In the genomic region with DNA sequence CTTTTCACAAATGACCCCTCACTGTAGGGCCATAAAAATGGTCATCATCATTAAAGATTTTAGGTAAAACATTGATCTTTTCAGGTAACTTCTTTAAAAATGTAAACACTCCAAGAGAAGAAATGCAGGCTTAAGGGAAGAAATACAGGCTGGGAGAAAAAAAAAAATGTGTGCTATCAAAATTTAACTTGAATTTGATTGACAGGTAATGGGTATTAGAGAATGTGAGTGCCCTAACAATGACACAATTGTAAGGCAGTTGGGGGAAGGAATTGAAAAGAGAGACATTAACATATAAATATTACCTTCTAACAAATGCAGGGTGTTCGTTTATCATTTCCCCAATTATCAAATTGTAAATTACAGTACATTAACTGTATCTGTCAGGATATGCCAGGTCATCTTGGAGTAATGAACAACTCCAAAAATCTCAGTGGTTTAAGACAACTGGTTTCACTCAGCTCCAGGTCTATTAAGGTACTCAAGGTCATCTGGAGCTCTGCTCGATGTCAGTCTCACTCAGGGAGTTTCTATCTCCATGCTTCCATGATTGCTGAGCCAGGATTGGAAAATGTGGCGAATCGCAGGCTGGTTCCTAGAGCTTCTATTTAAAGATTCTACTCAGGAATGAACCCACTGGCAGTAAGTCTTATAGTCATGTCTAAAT, we compare ENCODE assay signal across 17 cellular contexts. TPM values are rescaled to one million over a fixed set of nuclear protein-coding genes. Genes with fewer than 3 reads are reported as not detected.
"Had no signal": no experiment of that assay in that cellular context is flagged by ENCODE, and none has a peak within 500 bp of the region (broad histone marks: within the 10 kb centered on the region; RNA-seq: fewer than 3 reads in every experiment).

No MANE protein-coding gene starts in this region.

- FAIRE-seq: kidney had no signal

- H3K4me2 ChIP-seq: hepatocyte had no signal

- H3K4me1 ChIP-seq: colonic mucosa, foreskin keratinocyte, suprapubic skin, thyroid gland had no signal

- H3K4me3 ChIP-seq: colonic mucosa, esophagus squamous epithelium, hepatocyte, suprapubic skin, thyroid gland, upper lobe of left lung, vagina had no signal

- H2AFZ ChIP-seq: hepatocyte had no signal

- H3K27me3 ChIP-seq: colonic mucosa, esophagus squamous epithelium, foreskin keratinocyte, hepatocyte, suprapubic skin, thyroid gland, upper lobe of left lung, vagina had no signal

- H3K36me3 ChIP-seq: colonic mucosa, suprapubic skin, thyroid gland, vagina had no signal

- DNase-seq: colonic mucosa; dermis blood vessel endothelial cell; esophagus squamous epithelium; foreskin keratinocyte; kidney; left colon; natural killer cell; posterior cingulate gyrus; stimulated activated CD4-positive, alpha-beta T cell treated with anti-CD3 and anti-CD28 coated beads, Interleukin-4, amount 100 ng/mL, for 1 hour; stimulated activated CD8-positive, alpha-beta memory T cell treated with anti-CD3 and anti-CD28 coated beads, Interleukin-4, amount 100 ng/mL, for 48 hours; stimulated activated naive CD8-positive, alpha-beta T cell treated with anti-CD3 and anti-CD28 coated beads, Interleukin-15, Interleukin-2, amounts not matched to agents 100 U/mL and 50 U/mL, for 24 hours; thyroid gland; upper lobe of left lung had no signal

- H3K9me3 ChIP-seq: colonic mucosa, esophagus squamous epithelium, suprapubic skin, thyroid gland, upper lobe of left lung, vagina had no signal

- ATAC-seq: foreskin keratinocyte; left colon; natural killer cell; stimulated activated effector memory CD8-positive, alpha-beta T cell treated with anti-CD3 and anti-CD28 coated beads, Interleukin-12 subunit alpha, Interleukin-12 subunit beta, amount 100 ng/mL, for 72 hours; stimulated activated naive CD8-positive, alpha-beta T cell treated with anti-CD3 and anti-CD28 coated beads, Interleukin-15, Interleukin-2, amounts not matched to agents 100 U/mL and 50 U/mL, for 24 hours had no signal

- H3K27ac ChIP-seq: colonic mucosa, esophagus squamous epithelium, foreskin keratinocyte, hepatocyte, suprapubic skin, thyroid gland, upper lobe of left lung, vagina had no signal

RNA-seq across cellular contexts. Expression of a gene that starts 55.7 kb away (rescaled TPM):
- total RNA-seq: natural killer cell had no signal
